In the genomic region with DNA sequence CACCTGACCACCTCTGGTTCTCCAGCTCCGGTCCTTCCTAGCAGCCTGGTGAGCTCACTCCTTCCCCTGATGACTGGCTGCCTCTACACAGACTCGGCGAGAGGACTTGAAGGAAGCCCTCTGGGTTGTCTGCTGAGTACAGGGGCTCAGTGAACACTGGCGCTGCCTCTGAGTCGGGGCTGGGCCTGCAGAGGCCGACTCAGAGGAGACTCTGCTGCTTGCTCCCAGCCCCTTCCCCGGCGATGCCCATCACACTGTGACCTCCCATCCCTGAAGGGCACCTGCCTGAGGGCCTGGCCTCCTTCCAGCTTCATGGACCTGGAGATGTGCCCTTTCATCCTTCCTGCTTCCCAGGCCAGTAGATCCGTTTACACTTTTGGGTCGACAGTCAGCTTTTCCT, we compare ENCODE assay signal across 27 cellular contexts. TPM values are rescaled to one million over a fixed set of nuclear protein-coding genes. Genes with fewer than 3 reads are reported as not detected.
DNase-seq lines count a peak whose midpoint lies in the region; ATAC-seq, FAIRE-seq and TF ChIP-seq lines count a peak whose summit lies in the region.
"Had no signal": no experiment of that assay in that cellular context is flagged by ENCODE, and none has a peak within 500 bp of the region (broad histone marks: within the 10 kb centered on the region; RNA-seq: fewer than 3 reads in every experiment).

No MANE protein-coding gene starts in this region.

- H3K27ac ChIP-seq in cardiac muscle cell: peak overlapping the region; percentile 73
- H3K27ac ChIP-seq in mucosa of rectum (ENCODE audit: low read depth in 2 of 2, low read length in 2 of 2): peak overlapping the region; percentile 86 to 94
- peak overlapping the region; percentile 17 for H3K27ac ChIP-seq in temporal lobe (ENCODE audit: low read depth, low read length)
- H3K27ac ChIP-seq: A549, esophagus squamous epithelium, gastroesophageal sphincter, HL-60, left lung had no signal

- ATAC-seq in Right ventricle myocardium superior (ENCODE audit: poor library complexity): no peak
- ATAC-seq: activated CD8-positive, alpha-beta T cell treated with anti-CD3 and anti-CD28 coated beads, Interleukin-2, amount 10 ng/mL, durations not matched to agents 7 days and 5 days; gastroesophageal sphincter; left lung; natural killer cell treated with Interleukin-12 subunit alpha and Interleukin-12 subunit beta and Interleukin-15 and Interleukin-18, amount 100 ng/mL, for 72 hours had no signal

- H3K27me3 ChIP-seq in cardiac muscle cell (no peaks in the 10 kb centered on the region), bronchial epithelial cell (ENCODE audit: control insufficient read depth, insufficient read depth, low read length) (peaks cover 24% of the 10 kb centered on the region), mucosa of rectum (ENCODE audit: control insufficient read depth in 2 of 2, insufficient read depth in 2 of 2, low read length in 2 of 2) (no peaks in the 10 kb centered on the region)
- H3K27me3 ChIP-seq: MG63 had no signal

- peak overlapping the region; percentile 52 to 72 for H3K9ac ChIP-seq in mucosa of rectum (ENCODE audit: low read depth in 1 of 2, low read length in 2 of 2)

- H3K4me3 ChIP-seq in cardiac muscle cell (no peak overlapping the region), bronchial epithelial cell (ENCODE audit: low read depth, low read length) (no peak overlapping the region), mucosa of rectum (ENCODE audit: low read length in 2 of 2) (peak overlapping the region; percentile 9 to 41)
- H3K4me3 ChIP-seq: A549, esophagus squamous epithelium, gastroesophageal sphincter, left lung, MG63 had no signal

- no peaks in the 10 kb centered on the region for H3K36me3 ChIP-seq in cardiac muscle cell
- no peaks in the 10 kb centered on the region for H3K36me3 ChIP-seq in bronchial epithelial cell (ENCODE audit: control insufficient read depth, insufficient read depth, low read length)
- H3K36me3 ChIP-seq in mucosa of rectum (ENCODE audit: control insufficient read depth in 2 of 2, insufficient read depth in 2 of 2, low read length in 2 of 2): no peaks in the 10 kb centered on the region
- H3K36me3 ChIP-seq: MG63 had no signal

- intact Hi-C loops in Right ventricle myocardium superior (cut with DNase I): no loop called here

- H3K4me1 ChIP-seq in cardiac muscle cell (ENCODE audit: low read depth) (peaks cover 23% of the 10 kb centered on the region), mucosa of rectum (ENCODE audit: control insufficient read depth in 2 of 2, insufficient read depth in 2 of 2, low read length in 2 of 2) (peaks cover 33 to 43% of the 10 kb centered on the region in 2 donors)
- H3K4me1 ChIP-seq: A549 had no signal

- TF ChIP-seq CTCF in cardiac muscle cell (IDR thresholded peaks at IDR 0.05; ENCODE audit: low read depth, low read length): no peak
- no peak for TF ChIP-seq CTCF in bronchial epithelial cell (IDR thresholded peaks at IDR 0.05; ENCODE audit: insufficient read depth, low read length, severe bottlenecking)

- H3K9me3 ChIP-seq in cardiac muscle cell (ENCODE audit: low read depth) (no peaks in the 10 kb centered on the region), mucosa of rectum (ENCODE audit: control insufficient read depth in 2 of 2, low read length in 2 of 2) (no peaks in the 10 kb centered on the region)
- H3K9me3 ChIP-seq: A549, esophagus squamous epithelium, gastroesophageal sphincter, left lung, MG63 had no signal

- DNase-seq in cardiac muscle cell (ENCODE audit: low read depth in 1 of 2, low spot score in 1 of 2): no peak
- DNase-seq in Right ventricle myocardium superior: no peak
- DNase-seq in bronchial epithelial cell (ENCODE audit: low read depth): no peak
- DNase-seq in CD1c-positive myeloid dendritic cell (ENCODE audit: extremely low spot score): no peak
- DNase-seq in KBM-7: no peak
- DNase-seq in LoVo (ENCODE audit: low spot score): no peak
- DNase-seq: activated CD4-positive, CD25-positive, alpha-beta regulatory T cell treated with anti-CD3 and anti-CD28 coated beads, Interleukin-2, amount 50 U/mL, for 72 hours; activated CD8-positive, alpha-beta T cell treated with anti-CD3 and anti-CD28 coated beads, Interleukin-2, amount 10 ng/mL, durations not matched to agents 7 days and 5 days; activated gamma-delta T cell treated with Interleukin-2 at 50 U/mL for 16 hours; activated T-cell treated with anti-CD3 and anti-CD28 coated beads, Interleukin-2, amount 50 U/mL, for 1 hour; DND-41; esophagus squamous epithelium; hippocampal formation; immature natural killer cell; MG63; NCI-H2081 treated with DMSO at 0.1 percent for 48 hours; SHP77 treated with DMSO at 0.1 percent for 48 hours had no signal

- in situ Hi-C loops in KBM-7 (cut with MboI; ENCODE audit: low pct_unique_long_range_greater_than_20kb, low sequenced_read_pairs): no loop called here

- peak; percentile 23 for FAIRE-seq in bronchial epithelial cell (lab: Jason Lieb, UNC)
- FAIRE-seq: A549, colon had no signal

RNA-seq across cellular contexts. Expression of gene CRB2, which starts 22.0 kb away (rescaled TPM):
- total RNA-seq in cardiac muscle cell: 46.3 and 91.7 TPM in 2 replicates
- 8.3 and 16.9 TPM in 2 replicates for polyA plus RNA-seq in cardiac muscle cell
- not detected for total RNA-seq in Right ventricle myocardium superior
- total RNA-seq in bronchial epithelial cell: not detected in 2 replicates
- 5.4 TPM for total RNA-seq in temporal lobe
- total RNA-seq: activated CD8-positive, alpha-beta T cell treated with anti-CD3 and anti-CD28 coated beads, Interleukin-2, amount 10 ng/mL, durations not matched to agents 7 days and 5 days; esophagus squamous epithelium; gastroesophageal sphincter; H4; mesenteric fat pad; natural killer cell treated with Interleukin-12 subunit alpha and Interleukin-12 subunit beta and Interleukin-15 and Interleukin-18, amount 100 ng/mL, for 72 hours had no signal

Comparison
In these comparisons a context has a peak if more than half of its experiments do, and no peak if none do; other contexts are left out.
1. H3K27ac ChIP-seq: peak in every context shown above with its lines; median percentile 90 in mucosa of rectum; 73 in cardiac muscle cell; 17 in temporal lobe.
2. H3K4me3 ChIP-seq: peak in mucosa of rectum (2 of 2); none in cardiac muscle cell (single experiment) and bronchial epithelial cell (single experiment).